ENCODE assay signal across 18 cellular contexts in the genomic region with DNA sequence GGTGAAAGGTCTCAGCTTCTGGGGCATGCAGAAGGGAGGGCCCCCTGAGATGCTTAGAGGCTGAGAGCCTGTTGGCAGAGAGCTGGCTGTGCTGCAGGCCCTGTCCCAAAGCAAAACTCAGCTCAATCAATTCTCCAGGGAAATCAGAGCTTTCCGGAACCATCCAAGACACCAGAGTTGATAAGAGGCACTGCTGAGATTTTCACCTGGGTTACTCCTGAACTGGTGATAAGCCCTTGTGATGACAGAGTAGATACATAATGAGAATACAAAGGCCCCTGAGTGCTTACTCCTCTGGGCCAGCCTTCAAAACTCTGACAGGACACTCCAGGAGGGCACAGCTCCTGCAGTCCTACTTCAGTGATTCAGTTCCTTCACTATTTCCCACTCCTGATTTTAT.
DNase-seq lines count a peak whose midpoint lies in the region; ATAC-seq, FAIRE-seq and TF ChIP-seq lines count a peak whose summit lies in the region.
"Had no signal": no experiment of that assay in that cellular context is flagged by ENCODE, and none has a peak within 500 bp of the region (broad histone marks: within the 10 kb centered on the region; RNA-seq: fewer than 3 reads in every experiment).

No MANE protein-coding gene starts in this region.

- peak overlapping the region; percentile 91 for H3K27ac Mint-ChIP-seq in CD8-positive, alpha-beta T cell
- H3K27ac Mint-ChIP-seq in activated T-helper 1 cell treated with anti-CD3 and anti-CD28 coated beads, Interleukin-12 subunit alpha, Interleukin-12 subunit beta, Interleukin-2, Interleukin-4 antibody, amounts not matched to agents 30 ng/mL and 10 ng/mL and 1 ng/mL, durations not matched to agents 14 hours and 24 hours and 36 hours, result peak overlapping the region; percentile 52
- H3K27ac Mint-ChIP-seq: activated T-cell treated with anti-CD3 and anti-CD28 coated beads, Interleukin-2, amount 50 U/mL, for 72 hours; IgD-negative memory B cell; nephron progenitor cell had no signal

- FAIRE-seq in kidney (lab: Jason Lieb, UNC), result no peak
- FAIRE-seq in HepG2 (lab: Jason Lieb, UNC), result no peak

- no peak overlapping the region for H3K4me3 ChIP-seq in CD8-positive, alpha-beta T cell (ENCODE audit: low read depth, low read length)
- H3K4me3 ChIP-seq in kidney (ENCODE audit: low read length in 2 of 2) (no peak overlapping the region), stomach (no peak overlapping the region), HepG2 (replicated peaks in 1 of 3; ENCODE audit: insufficient read depth in 1 of 3, low read depth in 2 of 3, low read length in 3 of 3) (no peak overlapping the region)

- H3K27ac ChIP-seq in CD8-positive, alpha-beta T cell (ENCODE audit: low read depth, low read length), result peak overlapping the region; percentile 43
- H3K27ac ChIP-seq in kidney (ENCODE audit: low read depth in 2 of 2, low read length in 2 of 2) (no peak overlapping the region), stomach (peak overlapping the region; percentile 10 to 89 (median 78)), HepG2 (ENCODE audit: extremely low read length, insufficient read depth, low read length) (no peak overlapping the region)
- H3K27ac ChIP-seq: C4-2B had no signal

- no peaks in the 10 kb centered on the region for H3K79me2 ChIP-seq in HepG2 (ENCODE audit: insufficient read depth, low read length)

- DNase-seq in CD8-positive, alpha-beta T cell, result no peak
- no peak for DNase-seq in activated T-helper 1 cell treated with anti-CD3 and anti-CD28 coated beads, Interleukin-12 subunit alpha, Interleukin-12 subunit beta, Interleukin-2, Interleukin-4 antibody, amounts not matched to agents 30 ng/mL and 10 ng/mL and 1 ng/mL, durations not matched to agents 14 hours and 24 hours and 36 hours (ENCODE audit: low spot score)
- peak; percentile 5 for DNase-seq in kidney
- DNase-seq in stomach, result no peak
- no peak for DNase-seq in activated T-cell treated with anti-CD3 and anti-CD28 coated beads, Interleukin-2, amount 50 U/mL, for 4 hours
- no peak for DNase-seq in HepG2 (ENCODE audit: low spot score)
- DNase-seq in NCI-H2029 (lab: John Stamatoyannopoulos, UW), result no peak
- DNase-seq: left ventricle myocardium superior, NCI-H1105, nephron progenitor cell, retina, SHP77 treated with DMSO at 0.1 percent for 48 hours, T-helper 9 cell, trophoblast cell had no signal

- TF ChIP-seq EP300 in stomach (IDR thresholded peaks at IDR 0.05) (no peak), HepG2 (IDR thresholded peaks at IDR 0.05; ENCODE audit: low read depth in 2 of 2, low read length in 2 of 2) (no peak), HepG2 (CRISPR knock-in tag; IDR thresholded peaks at IDR 0.05; ENCODE audit: borderline replicate concordance) (no peak)

- H3K4me1 ChIP-seq in CD8-positive, alpha-beta T cell (ENCODE audit: insufficient read depth, low read length), result peaks cover 18% of the 10 kb centered on the region
- H3K4me1 ChIP-seq in kidney (ENCODE audit: control insufficient read depth in 1 of 2, insufficient read depth in 1 of 2, low read depth in 1 of 2, low read length in 2 of 2) (peaks cover 5 to 12% of the 10 kb centered on the region in 2 donors), stomach (peaks cover 19 to 72% (median 45%) of the 10 kb centered on the region in 4 donors), HepG2 (ENCODE audit: insufficient read depth, low read length) (0 out of 2 replicates have a peak, but pooled peaks cover 5% of the 10 kb centered on the region)

- H3K4me1 Mint-ChIP-seq in CD8-positive, alpha-beta T cell (ENCODE audit: low read depth), result peaks cover 30% of the 10 kb centered on the region
- peaks cover 22% of the 10 kb centered on the region for H3K4me1 Mint-ChIP-seq in activated T-helper 1 cell treated with anti-CD3 and anti-CD28 coated beads, Interleukin-12 subunit alpha, Interleukin-12 subunit beta, Interleukin-2, Interleukin-4 antibody, amounts not matched to agents 30 ng/mL and 10 ng/mL and 1 ng/mL, durations not matched to agents 14 hours and 24 hours and 36 hours (ENCODE audit: low read depth)
- peaks cover 27% of the 10 kb centered on the region for H3K4me1 Mint-ChIP-seq in activated T-cell treated with anti-CD3 and anti-CD28 coated beads, Interleukin-2, amount 50 U/mL, for 4 hours (ENCODE audit: low read depth)

- 17 to 89% (median 79%) methylated on average over 1 of the region's 1 CpG for WGBS in stomach, 5 donors
- WGBS in HepG2 (ENCODE audit: low lambda C conversion rate), result no CpG with 5 or more reads among the region's 1 CpG

- H3K36me3 Mint-ChIP-seq in CD8-positive, alpha-beta T cell, result no peaks in the 10 kb centered on the region
- H3K36me3 Mint-ChIP-seq in activated T-helper 1 cell treated with anti-CD3 and anti-CD28 coated beads, Interleukin-12 subunit alpha, Interleukin-12 subunit beta, Interleukin-2, Interleukin-4 antibody, amounts not matched to agents 30 ng/mL and 10 ng/mL and 1 ng/mL, durations not matched to agents 14 hours and 24 hours and 36 hours (ENCODE audit: low read depth), result peaks cover 1% of the 10 kb centered on the region
- no peaks in the 10 kb centered on the region for H3K36me3 Mint-ChIP-seq in activated T-cell treated with anti-CD3 and anti-CD28 coated beads, Interleukin-2, amount 50 U/mL, for 4 hours (ENCODE audit: insufficient read depth)
- H3K36me3 Mint-ChIP-seq: IgD-negative memory B cell had no signal

- TF ChIP-seq POLR2A in stomach (IDR thresholded peaks at IDR 0.05) (no peak), HepG2 (IDR thresholded peaks at IDR 0.05; ENCODE audit: insufficient read depth in 1 of 2, low read depth in 2 of 2, low read length in 2 of 2) (no peak)

- H3K9ac ChIP-seq in kidney (ENCODE audit: low read length in 2 of 2), result no peak overlapping the region
- H3K9ac ChIP-seq in HepG2 (ENCODE audit: insufficient read depth, low read depth, low read length), result no peak overlapping the region

- H3K27me3 ChIP-seq in CD8-positive, alpha-beta T cell (ENCODE audit: insufficient read depth, low read length), result no peaks in the 10 kb centered on the region
- H3K27me3 ChIP-seq in stomach (no peaks in the 10 kb centered on the region), HepG2 (ENCODE audit: control insufficient read depth in 1 of 2, insufficient read depth in 2 of 2, low read length in 2 of 2) (no peaks in the 10 kb centered on the region)

- in situ Hi-C loops in HepG2 (cut with HindIII; ENCODE audit: extremely low pct_ligation_motif_present, low pct_unique_long_range_greater_than_20kb), result loop anchor here (5.0 kb wide), 1 partner anchor 188 kb away; the partner anchor contains the start of genes MPHOSPH9 and MTRFR

- H3K4me3 Mint-ChIP-seq in CD8-positive, alpha-beta T cell, result no peak overlapping the region
- H3K4me3 Mint-ChIP-seq in activated T-helper 1 cell treated with anti-CD3 and anti-CD28 coated beads, Interleukin-12 subunit alpha, Interleukin-12 subunit beta, Interleukin-2, Interleukin-4 antibody, amounts not matched to agents 30 ng/mL and 10 ng/mL and 1 ng/mL, durations not matched to agents 14 hours and 24 hours and 36 hours, result no peak overlapping the region
- H3K4me3 Mint-ChIP-seq in activated T-cell treated with anti-CD3 and anti-CD28 coated beads, Interleukin-2, amount 50 U/mL, for 4 hours, result no peak overlapping the region
- H3K4me3 Mint-ChIP-seq: activated CD4-positive, alpha-beta T cell treated with anti-CD3 and anti-CD28 coated beads, Interleukin-2, amount 10 ng/mL, durations not matched to agents 7 days and 5 days; nephron progenitor cell had no signal

- BruUV-seq in HepG2 (replicated peaks; lab: Mats Ljungman, UMichigan), result no TSS peak

- intact Hi-C loops in CD8-positive, alpha-beta T cell (cut with DNase I, micrococcal nuclease), result loop anchor here in 1 of 2 experiments (5.0 kb wide), 3 partner anchors 62 to 558 kb away; partner anchors contain the start of genes ARL6IP4 and DDX55
- intact Hi-C loops in activated T-helper 1 cell treated with anti-CD3 and anti-CD28 coated beads, Interleukin-12 subunit alpha, Interleukin-12 subunit beta, Interleukin-2, Interleukin-4 antibody, amounts not matched to agents 30 ng/mL and 10 ng/mL and 1 ng/mL, durations not matched to agents 14 hours and 24 hours and 36 hours (cut with micrococcal nuclease), result loop anchor here (5.0 kb wide), 1 partner anchor 78 kb away; no protein-coding TSS in a partner anchor
- intact Hi-C loops in kidney (cut with DNase I) (loop anchor here (5.0 to 10.0 kb wide), 2 partner anchors 110 to 193 kb away; partner anchors contain the start of gene PITPNM2), stomach (cut with DNase I; ENCODE audit: low total_unique reads) (loop anchor here (10.0 kb wide), 1 partner anchor 100 kb away; no protein-coding TSS in a partner anchor), HepG2 (cut with micrococcal nuclease; ENCODE audit: unreplicated experiment) (loop anchor here (5.0 kb wide), 1 partner anchor 108 kb away; the partner anchor contains the start of gene PITPNM2)

- TF ChIP-seq RAD21 in HepG2 (CRISPR knock-in tag; IDR thresholded peaks at IDR 0.05), result no peak

- H2AFZ ChIP-seq in HepG2 (ENCODE audit: low read length), result no peak overlapping the region

- H3K36me3 ChIP-seq in CD8-positive, alpha-beta T cell (ENCODE audit: insufficient read depth, low read length), result no peaks in the 10 kb centered on the region
- H3K36me3 ChIP-seq in kidney (ENCODE audit: control insufficient read depth in 1 of 2, insufficient read depth in 2 of 2, low read length in 2 of 2) (no peaks in the 10 kb centered on the region), stomach (no peaks in the 10 kb centered on the region), HepG2 (replicated peaks in 1 of 2; ENCODE audit: control insufficient read depth in 1 of 2, insufficient read depth in 2 of 2, low read length in 2 of 2) (no peaks in the 10 kb centered on the region)

- no peaks in the 10 kb centered on the region for H4K20me1 ChIP-seq in HepG2 (ENCODE audit: insufficient read depth, low read length)

- CTCF ChIA-PET in CD8-positive, alpha-beta T cell (lab: Charles Lee), result interaction anchor here (0.6 to 6.6 kb wide), 20 partner anchors 8 to 595 kb away, joined by 3 to 57 read pairs (median 7); partner anchors contain the start of genes MPHOSPH9, MTRFR and PITPNM2
- CTCF ChIA-PET in HepG2 (lab: Yijun Ruan, JAX; ENCODE audit: low intra/inter-chr PET ratio, low total read pairs), result interaction anchor here (1.8 kb wide), 2 partner anchors 31 to 106 kb away, joined by 4 to 7 read pairs; partner anchors contain the start of gene PITPNM2

- no peak overlapping the region for H3K4me2 ChIP-seq in HepG2 (ENCODE audit: low read depth, low read length)

- ATAC-seq in CD8-positive, alpha-beta T cell, result no peak
- ATAC-seq in activated T-cell treated with anti-CD3 and anti-CD28 coated beads, Interleukin-2, amount 50 U/mL, for 4 hours, result no peak
- ATAC-seq in HepG2, result no peak

- no peaks in the 10 kb centered on the region for H3K27me3 Mint-ChIP-seq in CD8-positive, alpha-beta T cell (ENCODE audit: low read depth)
- H3K27me3 Mint-ChIP-seq in activated T-helper 1 cell treated with anti-CD3 and anti-CD28 coated beads, Interleukin-12 subunit alpha, Interleukin-12 subunit beta, Interleukin-2, Interleukin-4 antibody, amounts not matched to agents 30 ng/mL and 10 ng/mL and 1 ng/mL, durations not matched to agents 14 hours and 24 hours and 36 hours (ENCODE audit: insufficient read depth), result no peaks in the 10 kb centered on the region
- no peaks in the 10 kb centered on the region for H3K27me3 Mint-ChIP-seq in activated T-cell treated with anti-CD3 and anti-CD28 coated beads, Interleukin-2, amount 50 U/mL, for 4 hours (ENCODE audit: low read depth)
- H3K27me3 Mint-ChIP-seq: activated CD4-positive, alpha-beta T cell treated with anti-CD3 and anti-CD28 coated beads, Interleukin-2, amount 10 ng/mL, durations not matched to agents 7 days and 5 days had no signal

- H3K9me3 ChIP-seq in CD8-positive, alpha-beta T cell (ENCODE audit: low read length), result no peaks in the 10 kb centered on the region
- H3K9me3 ChIP-seq in kidney (ENCODE audit: control insufficient read depth in 1 of 2, low read length in 2 of 2) (no peaks in the 10 kb centered on the region), stomach (no peaks in the 10 kb centered on the region), HepG2 (ENCODE audit: low read length) (no peaks in the 10 kb centered on the region)

- TF ChIP-seq CTCF in CD8-positive, alpha-beta T cell (IDR thresholded peaks at IDR 0.05), result no peak
- TF ChIP-seq CTCF in kidney (IDR thresholded peaks at IDR 0.05; ENCODE audit: borderline replicate concordance, extremely low read depth, insufficient read depth) (no peak), stomach (IDR thresholded peaks at IDR 0.05) (no peak), HepG2 (CRISPR knock-in tag; IDR thresholded peaks at IDR 0.05) (no peak)

- POLR2A ChIA-PET in CD8-positive, alpha-beta T cell (lab: Charles Lee), result interaction anchor here (0.6 to 3.0 kb wide), 12 partner anchors 11 to 194 kb away, joined by 3 to 19 read pairs (median 4); partner anchors contain the start of genes MPHOSPH9 and MTRFR
- POLR2A ChIA-PET in HepG2 (lab: Yijun Ruan, JAX), result interaction anchor here (1.2 to 2.9 kb wide), 2 partner anchors 26 to 188 kb away, joined by 4 to 17 read pairs (median 4); partner anchors contain the start of genes MPHOSPH9 and MTRFR

- H3K9me3 Mint-ChIP-seq in CD8-positive, alpha-beta T cell, result no peaks in the 10 kb centered on the region
- H3K9me3 Mint-ChIP-seq in activated T-helper 1 cell treated with anti-CD3 and anti-CD28 coated beads, Interleukin-12 subunit alpha, Interleukin-12 subunit beta, Interleukin-2, Interleukin-4 antibody, amounts not matched to agents 30 ng/mL and 10 ng/mL and 1 ng/mL, durations not matched to agents 14 hours and 24 hours and 36 hours, result no peaks in the 10 kb centered on the region
- H3K9me3 Mint-ChIP-seq in activated T-cell treated with anti-CD3 and anti-CD28 coated beads, Interleukin-2, amount 50 U/mL, for 4 hours, result no peaks in the 10 kb centered on the region
- H3K9me3 Mint-ChIP-seq: activated CD4-positive, alpha-beta T cell treated with anti-CD3 and anti-CD28 coated beads, Interleukin-2, amount 10 ng/mL, durations not matched to agents 7 days and 5 days; activated T-cell treated with anti-CD3 and anti-CD28 coated beads, Interleukin-2, amount 50 U/mL, for 72 hours; IgD-negative memory B cell; nephron progenitor cell had no signal

Comparison
In these comparisons a context has a peak if more than half of its experiments do, and no peak if none do; other contexts are left out.
1. H3K27ac ChIP-seq: peak in CD8-positive, alpha-beta T cell (single experiment) and stomach (5 of 5); none in kidney (0 of 2) and HepG2 (single experiment).